In the genomic region with DNA sequence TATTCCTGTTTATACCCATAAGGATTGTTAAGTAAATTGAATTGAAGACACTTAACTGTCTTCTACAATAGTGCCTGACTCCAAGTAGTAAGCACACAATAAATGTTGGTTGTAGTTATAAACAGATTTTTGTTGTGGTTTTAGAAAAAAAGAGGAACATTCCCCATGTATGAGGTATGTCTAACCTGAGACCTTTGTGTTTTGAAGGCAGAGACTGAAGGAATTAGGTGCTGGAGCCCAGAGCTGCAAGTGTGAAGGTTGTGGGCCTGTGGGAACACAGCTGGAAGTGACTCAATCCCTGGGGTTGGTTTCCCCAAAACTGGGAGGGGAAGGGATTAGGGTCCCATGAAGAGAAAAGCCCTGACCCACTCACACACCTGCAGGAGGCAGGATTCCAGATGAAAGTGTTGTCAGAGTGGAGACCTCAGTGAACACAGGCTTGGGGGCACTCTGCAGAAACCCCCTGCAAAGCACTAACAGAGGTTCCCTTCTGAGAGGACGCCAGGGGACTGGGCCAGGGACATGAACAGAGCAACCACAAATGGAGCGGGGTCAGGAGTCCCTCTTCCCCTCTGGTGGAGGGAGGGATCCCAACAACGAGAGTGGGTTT, we compare ENCODE assay signal across 12 cellular contexts.
A peak's percentile ranks its signal among the peaks of the same experiment; 100 is the strongest.
DNase-seq lines count a peak whose midpoint lies in the region; ATAC-seq and TF ChIP-seq lines count a peak whose summit lies in the region.
"Had no signal": no experiment of that assay in that cellular context is flagged by ENCODE, and none has a peak within 500 bp of the region (broad histone marks: within the 10 kb centered on the region; RNA-seq: fewer than 3 reads in every experiment).

No MANE protein-coding gene starts in this region.

- peaks cover 63% of the 10 kb centered on the region for H3K36me3 Mint-ChIP-seq in activated T-cell treated with anti-CD3 and anti-CD28 coated beads, Interleukin-2, amount 50 U/mL, for 24 hours (ENCODE audit: low read depth)
- peaks cover 83% of the 10 kb centered on the region for H3K36me3 Mint-ChIP-seq in activated T-helper 17 cell treated with anti-CD3 and anti-CD28 coated beads, Interleukin-2, amount 50 U/mL, for 72 hours (ENCODE audit: low read depth)
- H3K36me3 Mint-ChIP-seq: neural progenitor cell had no signal

- TF ChIP-seq EP300 in tibial nerve (IDR thresholded peaks at IDR 0.05), result no peak

- intact Hi-C loops in sciatic nerve (cut with DNase I), result no loop called here

- ATAC-seq in activated T-helper 17 cell treated with anti-CD3 and anti-CD28 coated beads, Interleukin-2, amount 50 U/mL, for 72 hours (replicated peaks), result no peak
- peak; percentile 82 for ATAC-seq in foreskin keratinocyte
- no peak for ATAC-seq in sciatic nerve
- no peak for ATAC-seq in GM21447 (IDR thresholded peaks at IDR 0.05; ENCODE audit: unreplicated experiment)
- ATAC-seq in HG03045 (IDR thresholded peaks at IDR 0.05; ENCODE audit: unreplicated experiment), result no peak
- ATAC-seq: GM12878 had no signal

- peaks cover 6% of the 10 kb centered on the region for H3K9me3 Mint-ChIP-seq in activated T-cell treated with anti-CD3 and anti-CD28 coated beads, Interleukin-2, amount 50 U/mL, for 24 hours
- peaks cover 6% of the 10 kb centered on the region for H3K9me3 Mint-ChIP-seq in activated T-helper 17 cell treated with anti-CD3 and anti-CD28 coated beads, Interleukin-2, amount 50 U/mL, for 72 hours
- H3K9me3 Mint-ChIP-seq: neural progenitor cell had no signal

- H3K27ac ChIP-seq in foreskin keratinocyte (peak overlapping the region; percentile 95), tibial nerve (peak overlapping the region; percentile 26 to 92 (median 74))
- H3K27ac ChIP-seq: neural progenitor cell had no signal

- TF ChIP-seq POLR2A in tibial nerve (IDR thresholded peaks at IDR 0.05), result no peak

- no peak overlapping the region for H3K4me3 ChIP-seq in tibial nerve
- H3K4me3 ChIP-seq: GM12878, neural progenitor cell had no signal

- H3K9me3 ChIP-seq in tibial nerve, result peaks cover 0 to 6% (median 0%) of the 10 kb centered on the region in 4 donors

- peaks cover 82% of the 10 kb centered on the region for H3K4me1 Mint-ChIP-seq in activated T-cell treated with anti-CD3 and anti-CD28 coated beads, Interleukin-2, amount 50 U/mL, for 24 hours (ENCODE audit: low read depth)
- H3K4me1 Mint-ChIP-seq in activated T-helper 17 cell treated with anti-CD3 and anti-CD28 coated beads, Interleukin-2, amount 50 U/mL, for 72 hours, result peaks cover 60% of the 10 kb centered on the region

- peaks cover 56% of the 10 kb centered on the region for H3K4me1 ChIP-seq in foreskin keratinocyte
- H3K4me1 ChIP-seq in tibial nerve, result peaks cover 5 to 78% (median 58%) of the 10 kb centered on the region in 4 donors

- H3K36me3 ChIP-seq in tibial nerve, result peaks cover 0 to 15% (median 0%) of the 10 kb centered on the region in 3 donors
- H3K36me3 ChIP-seq: neural progenitor cell had no signal

- H3K27me3 Mint-ChIP-seq in activated T-cell treated with anti-CD3 and anti-CD28 coated beads, Interleukin-2, amount 50 U/mL, for 24 hours, result no peaks in the 10 kb centered on the region
- H3K27me3 Mint-ChIP-seq in activated T-helper 17 cell treated with anti-CD3 and anti-CD28 coated beads, Interleukin-2, amount 50 U/mL, for 72 hours, result no peaks in the 10 kb centered on the region

- peak overlapping the region; percentile 92 for H3K27ac Mint-ChIP-seq in activated T-cell treated with anti-CD3 and anti-CD28 coated beads, Interleukin-2, amount 50 U/mL, for 24 hours
- peak overlapping the region; percentile 96 for H3K27ac Mint-ChIP-seq in activated T-helper 17 cell treated with anti-CD3 and anti-CD28 coated beads, Interleukin-2, amount 50 U/mL, for 72 hours
- H3K27ac Mint-ChIP-seq: neural progenitor cell had no signal

- TF ChIP-seq CTCF in foreskin keratinocyte (conservative IDR thresholded peaks at IDR 0.05) (peak; percentile 62), tibial nerve (IDR thresholded peaks at IDR 0.05) (no peak)

- no peak overlapping the region for H3K4me3 Mint-ChIP-seq in activated T-cell treated with anti-CD3 and anti-CD28 coated beads, Interleukin-2, amount 50 U/mL, for 24 hours
- no peak overlapping the region for H3K4me3 Mint-ChIP-seq in activated T-helper 17 cell treated with anti-CD3 and anti-CD28 coated beads, Interleukin-2, amount 50 U/mL, for 72 hours
- H3K4me3 Mint-ChIP-seq: neural progenitor cell had no signal

- WGBS in tibial nerve, 2 donors, result 54 to 65% methylated on average over 3 of the region's 3 CpGs

- DNase-seq in activated T-cell treated with anti-CD3 and anti-CD28 coated beads, Interleukin-2, amount 50 U/mL, for 24 hours, result no peak
- DNase-seq in activated T-cell treated with anti-CD3 and anti-CD28 coated beads, Interleukin-2, amount 50 U/mL, for 48 hours, result no peak
- peak; percentile 93 to 98 for DNase-seq in foreskin keratinocyte
- DNase-seq in tibial nerve (ENCODE audit: low spot score in 2 of 2), result no peak
- DNase-seq in sciatic nerve (ENCODE audit: low spot score), result no peak
- DNase-seq: activated effector memory CD4-positive, alpha-beta T cell treated with Interleukin-2 at 50 U/mL for 16 hours; NCI-H2171 treated with DMSO at 0.1 percent for 48 hours had no signal

- no peaks in the 10 kb centered on the region for H3K27me3 ChIP-seq in foreskin keratinocyte
- no peaks in the 10 kb centered on the region for H3K27me3 ChIP-seq in tibial nerve
- H3K27me3 ChIP-seq: neural progenitor cell had no signal

Comparison
In these comparisons a context has a peak if more than half of its experiments do, and no peak if none do; other contexts are left out.
1. DNase-seq: peak in foreskin keratinocyte (2 of 2); none in activated T-cell treated with anti-CD3 and anti-CD28 coated beads, Interleukin-2, amount 50 U/mL, for 24 hours (single experiment), activated T-cell treated with anti-CD3 and anti-CD28 coated beads, Interleukin-2, amount 50 U/mL, for 48 hours (0 of 2), tibial nerve (0 of 2) and sciatic nerve (single experiment).